ENCODE assay signal across 2 cellular contexts in the genomic region with DNA sequence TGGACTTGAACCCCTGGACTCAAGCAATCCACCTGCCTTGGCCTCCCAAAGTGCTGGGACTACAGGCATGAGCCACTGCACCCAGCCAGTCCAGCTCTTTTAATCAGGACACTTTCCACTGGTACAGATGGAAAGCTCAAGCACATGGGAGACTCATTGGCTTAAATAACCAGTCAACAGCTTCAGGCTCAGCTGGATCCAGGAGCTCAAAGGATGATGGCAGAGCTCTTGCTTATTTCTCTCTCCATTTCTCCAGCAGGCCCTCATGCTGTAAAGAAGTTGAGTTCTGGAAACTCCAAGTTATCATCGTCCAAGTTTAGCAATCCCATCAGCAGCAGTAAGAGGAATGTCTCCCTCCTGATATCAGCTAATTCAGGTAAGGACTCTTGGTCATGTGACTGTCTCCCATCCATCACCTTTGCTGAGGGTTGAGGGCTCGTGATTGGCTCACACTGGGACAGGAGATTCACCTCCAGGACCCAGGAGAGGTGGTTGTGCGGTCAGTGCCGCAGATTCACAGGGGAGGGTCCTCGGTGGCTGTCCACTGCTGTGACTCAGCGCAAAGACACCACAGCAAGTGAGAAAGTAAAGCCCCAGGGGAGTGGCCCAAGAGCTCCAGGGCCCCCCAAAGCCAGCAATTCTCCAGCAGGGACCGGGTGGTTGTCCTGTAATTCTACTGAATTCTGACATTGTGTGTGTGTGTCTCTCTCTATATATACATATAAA.
TF ChIP-seq lines count a peak whose summit lies in the region.

No MANE protein-coding gene starts in this region.

TF ChIP-seq in Ishikawa, 13 proteins besides CTCF, POLR2A, EP300 and RAD21 (continued from another document):
- TF ChIP-seq, protein P1, sequence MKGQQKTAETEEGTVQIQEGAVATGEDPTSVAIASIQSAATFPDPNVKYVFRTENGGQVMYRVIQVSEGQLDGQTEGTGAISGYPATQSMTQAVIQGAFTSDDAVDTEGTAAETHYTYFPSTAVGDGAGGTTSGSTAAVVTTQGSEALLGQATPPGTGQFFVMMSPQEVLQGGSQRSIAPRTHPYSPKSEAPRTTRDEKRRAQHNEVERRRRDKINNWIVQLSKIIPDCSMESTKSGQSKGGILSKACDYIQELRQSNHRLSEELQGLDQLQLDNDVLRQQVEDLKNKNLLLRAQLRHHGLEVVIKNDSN (IDR thresholded peaks at IDR 0.05), result peak; percentile 53
- TF ChIP-seq EGR1 (IDR thresholded peaks at IDR 0.05), result no peak

TF ChIP-seq in K562, 482 proteins besides CTCF, POLR2A, EP300 and RAD21 (continued from another document and continues in another):
- TF ChIP-seq SMARCB1 (IDR thresholded peaks at IDR 0.05; ENCODE audit: insufficient read length, low read depth), result no peak
- TF ChIP-seq FOXJ3 (CRISPR knock-in tag; IDR thresholded peaks at IDR 0.05), result no peak
- peak; percentile 61; the same call in 1 of the 2 replicates for TF ChIP-seq RAD51 (IDR thresholded peaks at IDR 0.05; ENCODE audit: borderline replicate concordance, low read depth)
- 0 out of 2 replicates have a peak, but pooled peaks have one; percentile 9 for TF ChIP-seq MAFG (tag; conservative IDR thresholded peaks at IDR 0.05)
- no peak for TF ChIP-seq STAT5B (CRISPR knock-in tag; IDR thresholded peaks at IDR 0.05)
- no peak for TF ChIP-seq TEAD4 (IDR thresholded peaks at IDR 0.05; ENCODE audit: low read length)
- no peak for TF ChIP-seq TEAD4 (CRISPR knock-in tag; IDR thresholded peaks at IDR 0.05; ENCODE audit: borderline replicate concordance)
- no peak for TF ChIP-seq ZNF740 (CRISPR knock-in tag; IDR thresholded peaks at IDR 0.05)
- no peak for TF ChIP-seq ZNF740 (tag; IDR thresholded peaks at IDR 0.05)
- TF ChIP-seq PCBP2 (IDR thresholded peaks at IDR 0.05; ENCODE audit: low read depth, low read length, poor library complexity, severe bottlenecking), result no peak
- no peak for TF ChIP-seq ZNF778 (CRISPR knock-in tag; IDR thresholded peaks at IDR 0.05)
- TF ChIP-seq E2F6 (IDR thresholded peaks at IDR 0.05; ENCODE audit: borderline replicate concordance in 1 of 2, extremely low read depth in 1 of 2, insufficient read depth in 1 of 2, insufficient read length in 1 of 2, low read depth in 1 of 2, low read length in 1 of 2, poor library complexity in 1 of 2, severe bottlenecking in 1 of 2), result no peak
- no peak for TF ChIP-seq ZEB2 (IDR thresholded peaks at IDR 0.05)
- TF ChIP-seq SRSF7 (optimal IDR thresholded peaks at IDR 0.05; ENCODE audit: low read depth, low read length), result no peak
- TF ChIP-seq ZNF316 (IDR thresholded peaks at IDR 0.05), result peak; percentile 35
- TF ChIP-seq CC2D1A (IDR thresholded peaks at IDR 0.05), result no peak
- TF ChIP-seq RBM39 (optimal IDR thresholded peaks at IDR 0.05; ENCODE audit: low read depth, low read length), result no peak
- TF ChIP-seq SLC30A9 (CRISPR knock-in tag; IDR thresholded peaks at IDR 0.05), result no peak
- no peak for TF ChIP-seq CEBPB (tag; IDR thresholded peaks at IDR 0.05)
- no peak for TF ChIP-seq HLTF (IDR thresholded peaks at IDR 0.05)
- no peak for TF ChIP-seq ESRRB (CRISPR knock-in tag; IDR thresholded peaks at IDR 0.05; ENCODE audit: borderline replicate concordance)
- TF ChIP-seq, protein P2, sequence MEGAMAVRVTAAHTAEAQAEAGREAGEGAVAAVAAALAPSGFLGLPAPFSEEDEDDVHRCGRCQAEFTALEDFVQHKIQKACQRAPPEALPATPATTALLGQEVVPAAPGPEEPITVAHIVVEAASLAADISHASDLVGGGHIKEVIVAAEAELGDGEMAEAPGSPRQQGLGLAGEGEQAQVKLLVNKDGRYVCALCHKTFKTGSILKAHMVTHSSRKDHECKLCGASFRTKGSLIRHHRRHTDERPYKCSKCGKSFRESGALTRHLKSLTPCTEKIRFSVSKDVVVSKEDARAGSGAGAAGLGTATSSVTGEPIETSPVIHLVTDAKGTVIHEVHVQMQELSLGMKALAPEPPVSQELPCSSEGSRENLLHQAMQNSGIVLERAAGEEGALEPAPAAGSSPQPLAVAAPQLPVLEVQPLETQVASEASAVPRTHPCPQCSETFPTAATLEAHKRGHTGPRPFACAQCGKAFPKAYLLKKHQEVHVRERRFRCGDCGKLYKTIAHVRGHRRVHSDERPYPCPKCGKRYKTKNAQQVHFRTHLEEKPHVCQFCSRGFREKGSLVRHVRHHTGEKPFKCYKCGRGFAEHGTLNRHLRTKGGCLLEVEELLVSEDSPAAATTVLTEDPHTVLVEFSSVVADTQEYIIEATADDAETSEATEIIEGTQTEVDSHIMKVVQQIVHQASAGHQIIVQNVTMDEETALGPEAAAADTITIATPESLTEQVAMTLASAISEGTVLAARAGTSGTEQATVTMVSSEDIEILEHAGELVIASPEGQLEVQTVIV (CRISPR knock-in tag; IDR thresholded peaks at IDR 0.05; ENCODE audit: borderline replicate concordance), result no peak
- no peak for TF ChIP-seq HCFC1 (IDR thresholded peaks at IDR 0.05; ENCODE audit: low read depth, low read length)
- TF ChIP-seq MAFF (IDR thresholded peaks at IDR 0.05; ENCODE audit: low read length), result no peak
- TF ChIP-seq DDX20 (tag; IDR thresholded peaks at IDR 0.05; ENCODE audit: low read depth), result no peak
- no peak for TF ChIP-seq CCNT2 (IDR thresholded peaks at IDR 0.05; ENCODE audit: borderline replicate concordance, extremely low read depth, insufficient read length, low read depth, low read length)
- TF ChIP-seq, protein P1 (CRISPR knock-in tag; IDR thresholded peaks at IDR 0.05), result peak; percentile 58
- TF ChIP-seq CBX1 (IDR thresholded peaks at IDR 0.05; ENCODE audit: low read depth), result no peak
- TF ChIP-seq NRF1 (conservative IDR thresholded peaks at IDR 0.05 in 1 of 2, IDR thresholded peaks at IDR 0.05 in 1 of 2), result no peak
- no peak for TF ChIP-seq SNRNP70 (optimal IDR thresholded peaks at IDR 0.05; ENCODE audit: low read depth, low read length)
- TF ChIP-seq ZNF224 (CRISPR knock-in tag; IDR thresholded peaks at IDR 0.05), result no peak
- no peak for TF ChIP-seq HMGXB4 (CRISPR knock-in tag; IDR thresholded peaks at IDR 0.05)
- TF ChIP-seq CBFA2T2 (conservative IDR thresholded peaks at IDR 0.05), result peak; percentile 13; the same call in 1 of the 2 replicates
- no peak for TF ChIP-seq HNRNPUL1 (IDR thresholded peaks at IDR 0.05; ENCODE audit: low read length)
- no peak for TF ChIP-seq ZNF696 (CRISPR knock-in tag; conservative IDR thresholded peaks at IDR 0.05)
- TF ChIP-seq SIN3A (IDR thresholded peaks at IDR 0.05; ENCODE audit: borderline replicate concordance in 2 of 2, control insufficient read depth in 1 of 2, low read depth in 2 of 2, low read length in 2 of 2), result no peak
- TF ChIP-seq ATF7 (IDR thresholded peaks at IDR 0.05), result no peak
- TF ChIP-seq, protein P3, sequence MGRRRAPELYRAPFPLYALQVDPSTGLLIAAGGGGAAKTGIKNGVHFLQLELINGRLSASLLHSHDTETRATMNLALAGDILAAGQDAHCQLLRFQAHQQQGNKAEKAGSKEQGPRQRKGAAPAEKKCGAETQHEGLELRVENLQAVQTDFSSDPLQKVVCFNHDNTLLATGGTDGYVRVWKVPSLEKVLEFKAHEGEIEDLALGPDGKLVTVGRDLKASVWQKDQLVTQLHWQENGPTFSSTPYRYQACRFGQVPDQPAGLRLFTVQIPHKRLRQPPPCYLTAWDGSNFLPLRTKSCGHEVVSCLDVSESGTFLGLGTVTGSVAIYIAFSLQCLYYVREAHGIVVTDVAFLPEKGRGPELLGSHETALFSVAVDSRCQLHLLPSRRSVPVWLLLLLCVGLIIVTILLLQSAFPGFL (CRISPR knock-in tag; IDR thresholded peaks at IDR 0.05), result no peak
- no peak for TF ChIP-seq MAZ (CRISPR knock-in tag; conservative IDR thresholded peaks at IDR 0.05 in 1 of 2, IDR thresholded peaks at IDR 0.05 in 1 of 2)
- TF ChIP-seq NCOA6 (IDR thresholded peaks at IDR 0.05), result no peak
- TF ChIP-seq TOE1 (IDR thresholded peaks at IDR 0.05; ENCODE audit: borderline replicate concordance), result peak; percentile 57; the same call in 1 of the 2 replicates
- no peak for TF ChIP-seq TOE1 (CRISPR knock-in tag; IDR thresholded peaks at IDR 0.05; ENCODE audit: borderline replicate concordance, low read depth)
- no peak for TF ChIP-seq ZNF830 (CRISPR knock-in tag; IDR thresholded peaks at IDR 0.05)
